In the genomic region with DNA sequence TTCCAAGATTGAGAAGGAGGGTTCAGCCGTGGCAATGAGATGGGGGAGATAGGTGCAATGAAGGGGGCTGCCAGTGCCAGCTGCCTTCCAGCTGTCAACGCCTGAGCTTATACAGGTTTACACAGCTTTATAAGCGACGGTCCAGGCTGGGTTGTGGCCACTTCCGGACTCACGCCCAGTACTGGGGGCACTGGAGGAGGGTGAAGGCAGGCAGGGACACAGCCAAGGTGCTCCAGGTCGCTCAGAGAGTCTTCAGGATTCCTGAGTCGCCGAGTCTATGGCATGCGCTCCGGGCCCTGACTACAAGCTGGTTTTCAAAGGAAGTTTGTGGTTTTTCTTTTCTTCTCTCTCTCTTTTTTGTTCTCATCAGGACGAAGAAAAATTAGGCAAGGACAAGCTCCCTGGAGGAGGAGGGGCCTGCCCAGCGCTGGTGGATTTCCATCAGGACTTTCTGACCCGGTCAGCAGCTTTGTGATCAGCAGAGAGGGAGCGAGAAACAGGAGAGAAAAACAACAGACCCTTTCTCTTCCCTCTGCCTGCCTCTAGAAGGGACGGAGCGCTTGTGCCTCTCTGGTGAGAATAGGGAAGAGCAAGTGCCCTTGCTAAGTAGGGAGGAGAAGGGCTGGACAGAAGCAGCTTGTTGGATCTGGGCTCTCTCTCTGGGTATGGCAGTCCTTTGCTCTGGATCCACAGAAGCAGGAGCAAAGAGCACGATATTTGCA, we compare ENCODE assay signal across 8 cellular contexts. TPM values are rescaled to one million over a fixed set of nuclear protein-coding genes. Genes with fewer than 3 reads are reported as not detected.
A peak's percentile ranks its signal among the peaks of the same experiment; 100 is the strongest.
DNase-seq lines count a peak whose midpoint lies in the region; ATAC-seq and TF ChIP-seq lines count a peak whose summit lies in the region.

A gene with protein sequence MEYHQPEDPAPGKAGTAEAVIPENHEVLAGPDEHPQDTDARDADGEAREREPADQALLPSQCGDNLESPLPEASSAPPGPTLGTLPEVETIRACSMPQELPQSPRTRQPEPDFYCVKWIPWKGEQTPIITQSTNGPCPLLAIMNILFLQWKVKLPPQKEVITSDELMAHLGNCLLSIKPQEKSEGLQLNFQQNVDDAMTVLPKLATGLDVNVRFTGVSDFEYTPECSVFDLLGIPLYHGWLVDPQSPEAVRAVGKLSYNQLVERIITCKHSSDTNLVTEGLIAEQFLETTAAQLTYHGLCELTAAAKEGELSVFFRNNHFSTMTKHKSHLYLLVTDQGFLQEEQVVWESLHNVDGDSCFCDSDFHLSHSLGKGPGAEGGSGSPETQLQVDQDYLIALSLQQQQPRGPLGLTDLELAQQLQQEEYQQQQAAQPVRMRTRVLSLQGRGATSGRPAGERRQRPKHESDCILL (minus strand): TSS at position 572 of the 722 bp plus-strand sequence. CDS start 4,285 bp downstream, outside the sequence.

- H3K36me3 ChIP-seq in stomach = peaks cover 7 to 11% (median 9%) of the 10 kb centered on the region in 4 donors

- H3K4me1 Mint-ChIP-seq in HFFc6 (ENCODE audit: low read depth) (peaks cover 58% of the 10 kb centered on the region), WTC11 (peaks cover 38% of the 10 kb centered on the region), endothelial cell (ENCODE audit: unreplicated experiment) (peaks cover 49% of the 10 kb centered on the region)

- H3K9me3 ChIP-seq in stomach = no peaks in the 10 kb centered on the region

- WGBS in stomach, 5 donors = 1 to 3% (median 1%) methylated on average over 18 of the region's 18 CpGs

- H3K27me3 Mint-ChIP-seq in HFFc6 (ENCODE audit: insufficient read depth) (peaks cover 4% of the 10 kb centered on the region), WTC11 (ENCODE audit: low read depth) (no peaks in the 10 kb centered on the region), endothelial cell (ENCODE audit: unreplicated experiment) (peaks cover 9% of the 10 kb centered on the region)

- peaks cover 40 to 89% (median 75%) of the 10 kb centered on the region in 4 donors for H3K4me1 ChIP-seq in stomach

- peak within 1 kb of the TSS; percentile 58 to 72 (median 63) for H3K4me3 ChIP-seq in stomach

- H3K4me3 Mint-ChIP-seq in HFFc6 (peak within 1 kb of the TSS; percentile 97), WTC11 (peak within 1 kb of the TSS; percentile 94), endothelial cell (ENCODE audit: unreplicated experiment) (peak within 1 kb of the TSS; percentile 90)

- H3K27ac ChIP-seq in stomach = peak within 1 kb of the TSS; percentile 89 to 92 (median 89)

- ATAC-seq in WTC11 = peak; percentile 89

- DNase-seq in DMS53 treated with DMSO at 0.1 percent for 48 hours (lab: John Stamatoyannopoulos, UW; ENCODE audit: unreplicated experiment) (peak; percentile 75), HFFc6 (peak; percentile 89), NCI-H446 (lab: John Stamatoyannopoulos, UW) (peak; percentile 66 to 80), WTC11 (ENCODE audit: low spot score) (peak; percentile 73), endothelial cell (ENCODE audit: low spot score) (peak; percentile 57), lung microvascular endothelial cell (ENCODE audit: low read depth in 2 of 2) (peak; percentile 78 to 90), stomach (peak; percentile 77), NK-92 (lab: John Stamatoyannopoulos, UW; ENCODE audit: unreplicated experiment) (no peak)

- CTCF ChIA-PET in WTC11 (lab: Charles Lee) = interaction anchor here (0.6 to 4.4 kb wide), 33 partner anchors 8 to 750 kb away, joined by 3 to 74 read pairs (median 4); a partner anchor contains a TSS

- TF ChIP-seq CTCF in HFFc6 (IDR thresholded peaks at IDR 0.05) (peak; percentile 53), WTC11 (IDR thresholded peaks at IDR 0.05) (no peak), endothelial cell (IDR thresholded peaks at IDR 0.05; ENCODE audit: unreplicated experiment) (no peak), stomach (IDR thresholded peaks at IDR 0.05) (peak in 4 of 7 experiments; percentile 33 to 47 (median 42))

- H3K27me3 ChIP-seq in stomach = no peaks in the 10 kb centered on the region

- H3K27ac Mint-ChIP-seq in HFFc6 (peak within 1 kb of the TSS; percentile 99), WTC11 (peak within 1 kb of the TSS; percentile 99), endothelial cell (ENCODE audit: unreplicated experiment) (peak within 1 kb of the TSS; percentile 98)

- intact Hi-C loops in stomach (cut with DNase I; ENCODE audit: low total_unique reads) = no loop called here

- POLR2A ChIA-PET in WTC11 (lab: Charles Lee) = interaction anchor here (0.5 to 2.6 kb wide), 14 partner anchors 9 to 1067 kb away, joined by 3 to 14 read pairs (median 3); a partner anchor contains a TSS

- peaks cover 11% of the 10 kb centered on the region; the same call in 1 of the 2 replicates for H3K36me3 Mint-ChIP-seq in HFFc6 (ENCODE audit: low read depth)
- H3K36me3 Mint-ChIP-seq in WTC11 = no peaks in the 10 kb centered on the region
- H3K36me3 Mint-ChIP-seq in endothelial cell (ENCODE audit: low read depth, unreplicated experiment) = peaks cover 12% of the 10 kb centered on the region

- TF ChIP-seq POLR2A in stomach (IDR thresholded peaks at IDR 0.05) = peak in 1 of 4 donors; percentile 27

- no peak for TF ChIP-seq EP300 in stomach (IDR thresholded peaks at IDR 0.05)

- H3K9me3 Mint-ChIP-seq in HFFc6 (no peaks in the 10 kb centered on the region), WTC11 (no peaks in the 10 kb centered on the region), endothelial cell (ENCODE audit: unreplicated experiment) (no peaks in the 10 kb centered on the region)

TF ChIP-seq in WTC11, 78 proteins besides CTCF, POLR2A, EP300 and RAD21:
- TF ChIP-seq, protein P1, sequence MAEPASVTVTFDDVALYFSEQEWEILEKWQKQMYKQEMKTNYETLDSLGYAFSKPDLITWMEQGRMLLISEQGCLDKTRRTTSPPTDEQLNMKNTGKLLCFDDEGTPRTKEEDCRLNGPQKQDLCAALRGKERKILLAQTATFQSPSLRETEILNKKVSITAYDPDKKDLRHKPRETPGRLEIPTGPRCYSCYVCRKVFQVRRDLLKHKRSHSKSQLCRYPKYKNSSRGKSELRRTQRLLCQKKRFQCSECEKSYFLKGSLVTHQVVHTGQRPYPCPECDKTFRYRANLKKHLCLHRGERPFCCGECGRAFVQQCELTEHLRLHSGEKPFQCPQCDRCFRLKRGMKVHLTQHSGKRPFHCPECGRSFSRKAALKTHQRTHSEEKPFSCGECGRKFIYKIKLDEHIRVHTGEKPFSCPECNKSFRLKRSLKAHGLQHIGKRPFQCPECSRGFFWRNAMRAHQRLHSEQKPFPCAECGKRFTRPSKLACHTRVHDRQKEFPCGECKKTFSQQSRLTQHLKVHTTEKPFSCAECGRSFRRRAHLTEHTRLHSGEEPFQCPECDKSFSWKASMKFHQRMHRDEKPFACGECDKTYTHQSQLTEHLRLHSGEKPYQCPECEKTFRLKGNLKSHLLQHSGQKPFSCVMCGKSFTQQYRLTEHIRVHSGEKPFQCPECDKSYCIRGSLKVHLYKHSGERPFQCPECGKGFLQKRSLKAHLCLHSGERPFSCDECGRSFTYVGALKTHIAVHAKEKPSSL (CRISPR knock-in tag; conservative IDR thresholded peaks at IDR 0.05) = no peak
- TF ChIP-seq NFE2L1 (CRISPR knock-in tag; IDR thresholded peaks at IDR 0.05) = no peak
- 0 out of 2 replicates have a peak, but pooled peaks have one; percentile 34 for TF ChIP-seq ZNF317 (CRISPR knock-in tag; IDR thresholded peaks at IDR 0.05; ENCODE audit: borderline replicate concordance, low read depth)
- TF ChIP-seq, protein P2, sequence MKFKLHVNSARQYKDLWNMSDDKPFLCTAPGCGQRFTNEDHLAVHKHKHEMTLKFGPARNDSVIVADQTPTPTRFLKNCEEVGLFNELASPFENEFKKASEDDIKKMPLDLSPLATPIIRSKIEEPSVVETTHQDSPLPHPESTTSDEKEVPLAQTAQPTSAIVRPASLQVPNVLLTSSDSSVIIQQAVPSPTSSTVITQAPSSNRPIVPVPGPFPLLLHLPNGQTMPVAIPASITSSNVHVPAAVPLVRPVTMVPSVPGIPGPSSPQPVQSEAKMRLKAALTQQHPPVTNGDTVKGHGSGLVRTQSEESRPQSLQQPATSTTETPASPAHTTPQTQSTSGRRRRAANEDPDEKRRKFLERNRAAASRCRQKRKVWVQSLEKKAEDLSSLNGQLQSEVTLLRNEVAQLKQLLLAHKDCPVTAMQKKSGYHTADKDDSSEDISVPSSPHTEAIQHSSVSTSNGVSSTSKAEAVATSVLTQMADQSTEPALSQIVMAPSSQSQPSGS (CRISPR knock-in tag; IDR thresholded peaks at IDR 0.05; ENCODE audit: borderline replicate concordance, low read depth) = no peak
- TF ChIP-seq FOXK1 (CRISPR knock-in tag; IDR thresholded peaks at IDR 0.05) = no peak
- peak; percentile 25; the same call in 1 of the 2 replicates for TF ChIP-seq FOXP1 (CRISPR knock-in tag; IDR thresholded peaks at IDR 0.05; ENCODE audit: borderline replicate concordance)
TF ChIP-seq in WTC11: peak in this region for 2.

RNA-seq across cellular contexts. Expression of the gene that starts here (rescaled TPM):
- total RNA-seq in HFFc6 (2021; fragmentation: NEBNext Ultra II Directional; extraction: Animal tissue kit (Norgen Biotek cat#: 25700)) = 10 to 100 TPM in 1 of 6 experiments, 1 to 10 TPM in 5; 8.3 to 11.9 (median 9.0) TPM
- total RNA-seq in WTC11 (2021) (10.1 to 11.2 TPM (median 11.0 TPM) in 3 replicates), endothelial cell (ENCODE audit: unreplicated experiment) (11.2 TPM), lung microvascular endothelial cell (7.6 and 9.9 TPM in 2 replicates), stomach (10 to 100 TPM; 19.1 to 60.0 (median 40.6) TPM)
- 10 to 100 TPM in 2 of 3 donors, 1 to 10 TPM in 1; 9.8 to 18.8 (median 16.1) TPM for polyA plus RNA-seq in stomach

Comparison
In these comparisons a context has a peak if more than half of its experiments do, and no peak if none do; other contexts are left out.
1. CTCF ChIP-seq: peak in HFFc6 (single experiment) and stomach (4 of 7); none in WTC11 (single experiment) and endothelial cell (single experiment).
2. Peak in every context shown above with its lines, with median percentiles within 50 percentile points of each other: H3K27ac Mint-ChIP-seq and H3K4me3 Mint-ChIP-seq.